In genomic region chr11:46247664-46248063, GRCh38 we compare ENCODE assay signal across 8 cellular contexts. TPM values are rescaled to one million over a fixed set of nuclear protein-coding genes. Genes with fewer than 3 reads are reported as not detected.
DNase-seq lines count a peak whose midpoint lies in the region; ATAC-seq, FAIRE-seq and TF ChIP-seq lines count a peak whose summit lies in the region.

No MANE protein-coding gene starts in this region.

- H3K36me3 ChIP-seq in right lobe of liver: no peaks in the 10 kb centered on the region

- H3K9me3 ChIP-seq in A549 (no peaks in the 10 kb centered on the region), right lobe of liver (no peaks in the 10 kb centered on the region)

- TF ChIP-seq POLR2A in A549 (IDR thresholded peaks at IDR 0.05; ENCODE audit: low read length) (no peak), right lobe of liver (IDR thresholded peaks at IDR 0.05) (no peak)

- H3K4me1 ChIP-seq in A549 (peaks cover 45% of the 10 kb centered on the region), right lobe of liver (peaks cover 0 to 5% (median 2%) of the 10 kb centered on the region in 4 donors)

- ATAC-seq in A549 (peak in 1 of 2 experiments; percentile 10; a peak in 2 of 6 replicates), right lobe of liver (peak; percentile 55 to 64 (median 58)), HG03342 (IDR thresholded peaks at IDR 0.05; ENCODE audit: unreplicated experiment) (no peak), GM21528 (IDR thresholded peaks at IDR 0.05; ENCODE audit: low FRiP score, unreplicated experiment) (no peak), GM19467 (IDR thresholded peaks at IDR 0.05; ENCODE audit: unreplicated experiment) (no peak)

- CTCF ChIA-PET in A549 (lab: Yijun Ruan, JAX): interaction anchor here (1.4 to 17.1 kb wide), 6 partner anchors 8 to 100 kb away, joined by 3 to 872 read pairs (median 8); partner anchors contain the start of gene DGKZ
- CTCF ChIA-PET in activated naive CD4-positive, alpha-beta T cell treated with anti-CD3 and anti-CD28 coated beads, Interleukin-2, amount 10 ng/mL, durations not matched to agents 7 days and 5 days (lab: Charles Lee): interaction anchor here (0.9 to 1.5 kb wide), 4 partner anchors 8 to 63 kb away, joined by 3 to 7 read pairs (median 3); no protein-coding TSS in a partner anchor

- no peak for TF ChIP-seq EP300 in A549 (IDR thresholded peaks at IDR 0.05)

- H3K9me3 Mint-ChIP-seq in activated naive CD4-positive, alpha-beta T cell treated with anti-CD3 and anti-CD28 coated beads, Interleukin-2, amount 10 ng/mL, durations not matched to agents 7 days and 5 days: no peaks in the 10 kb centered on the region

- DNase-seq in A549 (ENCODE audit: low read depth in 1 of 2, low spot score in 1 of 2) (peak; percentile 46 to 81), GM20000 (ENCODE audit: low spot score) (peak; percentile 63), NCI-H446 (lab: John Stamatoyannopoulos, UW) (peak; percentile 58 to 75), right lobe of liver (peak in 1 of 3 donors; percentile 62)
- peak; percentile 64 for DNase-seq in activated naive CD4-positive, alpha-beta T cell treated with anti-CD3 and anti-CD28 coated beads, Interleukin-2, amount 10 ng/mL, durations not matched to agents 7 days and 5 days

- no peak for FAIRE-seq in A549 (lab: Jason Lieb, UNC)

- intact Hi-C loops in right lobe of liver (cut with DNase I): loop anchor here (5.0 kb wide), 1 partner anchor 60 kb away; no protein-coding TSS in a partner anchor

- POLR2A ChIA-PET in A549 (lab: Yijun Ruan, JAX): no interaction called here

- H3K4me3 ChIP-seq in A549 (no peak overlapping the region), right lobe of liver (no peak overlapping the region)

- peaks cover 23% of the 10 kb centered on the region for H3K27me3 Mint-ChIP-seq in activated naive CD4-positive, alpha-beta T cell treated with anti-CD3 and anti-CD28 coated beads, Interleukin-2, amount 10 ng/mL, durations not matched to agents 7 days and 5 days

- no peak overlapping the region for H3K27ac Mint-ChIP-seq in activated naive CD4-positive, alpha-beta T cell treated with anti-CD3 and anti-CD28 coated beads, Interleukin-2, amount 10 ng/mL, durations not matched to agents 7 days and 5 days

- no peak overlapping the region for H3K4me3 Mint-ChIP-seq in activated naive CD4-positive, alpha-beta T cell treated with anti-CD3 and anti-CD28 coated beads, Interleukin-2, amount 10 ng/mL, durations not matched to agents 7 days and 5 days

- H3K4me2 ChIP-seq in A549: no peak overlapping the region

- peaks cover 11% of the 10 kb centered on the region for H3K4me1 Mint-ChIP-seq in activated naive CD4-positive, alpha-beta T cell treated with anti-CD3 and anti-CD28 coated beads, Interleukin-2, amount 10 ng/mL, durations not matched to agents 7 days and 5 days

- TF ChIP-seq CTCF in A549 (IDR thresholded peaks at IDR 0.05) (peak; percentile 63), GM20000 (IDR thresholded peaks at IDR 0.05; ENCODE audit: extremely low read depth, missing control alignments) (no peak), right lobe of liver (IDR thresholded peaks at IDR 0.05) (peak; percentile 45 to 69 (median 47))

- WGBS in A549 (ENCODE audit: missing lambda C conversion rate): 38% methylated on average over 4 of the region's 4 CpGs
- 33% methylated on average over 4 of the region's 4 CpGs for WGBS in right lobe of liver (ENCODE audit: insufficient coverage, low coverage, low lambda C conversion rate, missing lambda C conversion rate)

- TF ChIP-seq RAD21 in A549 (conservative IDR thresholded peaks at IDR 0.05 in 1 of 2, IDR thresholded peaks at IDR 0.05 in 1 of 2): peak; percentile 79 to 90

- H3K27ac ChIP-seq in A549: peak overlapping the region; percentile 68 to 82; a peak in 4 of 6 replicates
- no peak overlapping the region for H3K27ac ChIP-seq in right lobe of liver

- no peaks in the 10 kb centered on the region for H3K27me3 ChIP-seq in right lobe of liver

- H3K36me3 Mint-ChIP-seq in activated naive CD4-positive, alpha-beta T cell treated with anti-CD3 and anti-CD28 coated beads, Interleukin-2, amount 10 ng/mL, durations not matched to agents 7 days and 5 days: no peaks in the 10 kb centered on the region

TF ChIP-seq in A549, 52 proteins besides CTCF, POLR2A, EP300 and RAD21:
- no peak for TF ChIP-seq JUN (IDR thresholded peaks at IDR 0.05)
- peak; percentile 65 for TF ChIP-seq SMC3 (IDR thresholded peaks at IDR 0.05)
- TF ChIP-seq E2F6 (IDR thresholded peaks at IDR 0.05; ENCODE audit: borderline replicate concordance, low read depth): no peak
- peak; percentile 11 to 50; a peak in 2 of 4 replicates for TF ChIP-seq CEBPB (IDR thresholded peaks at IDR 0.05)
- no peak for TF ChIP-seq CHD4 (IDR thresholded peaks at IDR 0.05; ENCODE audit: borderline replicate concordance)
- TF ChIP-seq NR3C1 (IDR thresholded peaks at IDR 0.05): no peak
- TF ChIP-seq MYC (IDR thresholded peaks at IDR 0.05; ENCODE audit: borderline replicate concordance, low read length): no peak
- TF ChIP-seq GATA3 (IDR thresholded peaks at IDR 0.05; ENCODE audit: borderline replicate concordance): peak; percentile 47; the same call in 1 of the 2 replicates

RNA-seq across cellular contexts. Expression of gene CREB3L1, which starts 29.8 kb away (rescaled TPM):
- polyA plus RNA-seq in A549 (2011; rRNA removed): 0.48 and 0.61 TPM in 2 replicates
- 0.24 and 0.45 TPM in 2 replicates for polyA plus RNA-seq in A549 (2012; cell fraction: cytosol; rRNA removed)
- 0.56 and 0.86 TPM in 2 replicates for polyA plus RNA-seq in A549 (2012; cell fraction: nucleus; rRNA removed)
- polyA plus RNA-seq in A549 (2017; fragmentation: RNase III; extraction: RNeasy Plus Mini Kit Qiagen cat#74134 plus additional on column Dnase treatment): 2.1 to 2.7 TPM (median 2.3 TPM) in 3 replicates
- polyA minus RNA-seq in A549 (2011; rRNA and poly(A)+ RNA removed): 1.3 and 1.7 TPM in 2 replicates
- under 1 TPM; 0.07 to 0.37 (median 0.24) TPM for total RNA-seq in right lobe of liver

Comparison
In these comparisons a context has a peak if more than half of its experiments do, and no peak if none do; other contexts are left out.
1. ATAC-seq: peak in right lobe of liver (4 of 4); none in HG03342 (single experiment), GM21528 (single experiment) and GM19467 (single experiment).
2. H3K27ac ChIP-seq: peak in A549 (2 of 2); none in right lobe of liver (0 of 3).